19 cellular contexts compared by ENCODE assay signal in genomic region chr15:67537771-67538170, GRCh38. TPM values are rescaled to one million over a fixed set of nuclear protein-coding genes. Genes with fewer than 3 reads are reported as not detected.
DNase-seq lines count a peak whose midpoint lies in the region; ATAC-seq, FAIRE-seq and TF ChIP-seq lines count a peak whose summit lies in the region.
"Had no signal": no experiment of that assay in that cellular context is flagged by ENCODE, and none has a peak within 500 bp of the region (broad histone marks: within the 10 kb centered on the region; RNA-seq: fewer than 3 reads in every experiment).

No MANE protein-coding gene starts in this region.

- peaks cover 2% of the 10 kb centered on the region for H3K36me3 Mint-ChIP-seq in activated CD8-positive, alpha-beta T cell treated with anti-CD3 and anti-CD28 coated beads, Interleukin-2, amount 10 ng/mL, durations not matched to agents 7 days and 5 days (ENCODE audit: low read depth)
- no peaks in the 10 kb centered on the region for H3K36me3 Mint-ChIP-seq in activated CD8-positive, alpha-beta T cell treated with anti-CD3 and anti-CD28 coated beads for 36 hours (ENCODE audit: low read depth)
- no peaks in the 10 kb centered on the region for H3K36me3 Mint-ChIP-seq in memory B cell
- H3K36me3 Mint-ChIP-seq in type B pancreatic cell = no peaks in the 10 kb centered on the region
- no peaks in the 10 kb centered on the region for H3K36me3 Mint-ChIP-seq in Caco-2 (ENCODE audit: insufficient read depth, unreplicated experiment)

- no peak for DNase-seq in activated CD8-positive, alpha-beta T cell treated with anti-CD3 and anti-CD28 coated beads, Interleukin-2, amount 10 ng/mL, durations not matched to agents 7 days and 5 days
- no peak for DNase-seq in activated CD8-positive, alpha-beta T cell treated with anti-CD3 and anti-CD28 coated beads for 36 hours
- DNase-seq in GM12891 (ENCODE audit: insufficient read length, low spot score) = no peak
- DNase-seq in memory B cell (ENCODE audit: low spot score in 2 of 2) = no peak
- no peak for DNase-seq in type B pancreatic cell (ENCODE audit: extremely low spot score, unreplicated experiment)
- no peak for DNase-seq in suprapubic skin (ENCODE audit: low spot score in 2 of 2)
- DNase-seq in Caco-2 = no peak
- DNase-seq: AML-193; CD4-positive, alpha-beta T cell; DMS153; DMS79; GDM1; GOT3; H7 had no signal

- peaks cover 29% of the 10 kb centered on the region for H3K4me1 Mint-ChIP-seq in activated CD8-positive, alpha-beta T cell treated with anti-CD3 and anti-CD28 coated beads, Interleukin-2, amount 10 ng/mL, durations not matched to agents 7 days and 5 days (ENCODE audit: low read depth)
- peaks cover 35% of the 10 kb centered on the region for H3K4me1 Mint-ChIP-seq in activated CD8-positive, alpha-beta T cell treated with anti-CD3 and anti-CD28 coated beads for 36 hours (ENCODE audit: low read depth)
- peaks cover 16% of the 10 kb centered on the region for H3K4me1 Mint-ChIP-seq in memory B cell
- peaks cover 5% of the 10 kb centered on the region for H3K4me1 Mint-ChIP-seq in type B pancreatic cell (ENCODE audit: unreplicated experiment)
- peaks cover 4% of the 10 kb centered on the region for H3K4me1 Mint-ChIP-seq in Caco-2 (ENCODE audit: low read depth, unreplicated experiment)

- POLR2A ChIA-PET in activated CD8-positive, alpha-beta T cell treated with anti-CD3 and anti-CD28 coated beads, Interleukin-2, amount 10 ng/mL, durations not matched to agents 7 days and 5 days (lab: Charles Lee) = interaction anchor here (0.6 kb wide), 1 partner anchor 286 kb away, joined by 3 read pairs; no protein-coding TSS in a partner anchor
- POLR2A ChIA-PET in activated CD8-positive, alpha-beta T cell treated with anti-CD3 and anti-CD28 coated beads for 36 hours (lab: Charles Lee) = no interaction called here
- POLR2A ChIA-PET in Caco-2 (lab: Charles Lee) = interaction anchor here (0.6 kb wide), 1 partner anchor 11 kb away, joined by 5 read pairs; no protein-coding TSS in a partner anchor

- CTCF ChIA-PET in activated CD8-positive, alpha-beta T cell treated with anti-CD3 and anti-CD28 coated beads, Interleukin-2, amount 10 ng/mL, durations not matched to agents 7 days and 5 days (lab: Charles Lee) = no interaction called here
- CTCF ChIA-PET in activated CD8-positive, alpha-beta T cell treated with anti-CD3 and anti-CD28 coated beads for 36 hours (lab: Charles Lee) = interaction anchor here (1.5 kb wide), 1 partner anchor 9 kb away, joined by 7 read pairs; no protein-coding TSS in a partner anchor
- CTCF ChIA-PET in Caco-2 (lab: Charles Lee) = no interaction called here

- intact Hi-C loops in activated CD8-positive, alpha-beta T cell treated with anti-CD3 and anti-CD28 coated beads for 36 hours (cut with micrococcal nuclease) = no loop called here
- intact Hi-C loops in Caco-2 (cut with micrococcal nuclease; ENCODE audit: unreplicated experiment) = no loop called here

- no peak overlapping the region for H3K4me3 Mint-ChIP-seq in activated CD8-positive, alpha-beta T cell treated with anti-CD3 and anti-CD28 coated beads, Interleukin-2, amount 10 ng/mL, durations not matched to agents 7 days and 5 days
- no peak overlapping the region for H3K4me3 Mint-ChIP-seq in activated CD8-positive, alpha-beta T cell treated with anti-CD3 and anti-CD28 coated beads for 36 hours
- H3K4me3 Mint-ChIP-seq in memory B cell = peak overlapping the region; percentile 1
- peak overlapping the region; percentile 51 for H3K4me3 Mint-ChIP-seq in type B pancreatic cell
- H3K4me3 Mint-ChIP-seq in Caco-2 (ENCODE audit: unreplicated experiment) = no peak overlapping the region
- H3K4me3 Mint-ChIP-seq: CD4-positive, alpha-beta T cell had no signal

- FAIRE-seq in GM12891 (lab: Jason Lieb, UNC) = peak; percentile 67
- FAIRE-seq: A549, HTR-8/SVneo had no signal

- no peak overlapping the region for H3K4me3 ChIP-seq in suprapubic skin
- H3K4me3 ChIP-seq in Caco-2 (ENCODE audit: low read depth, low read length) = no peak overlapping the region
- H3K4me3 ChIP-seq: A549 had no signal

- H3K9me3 ChIP-seq in suprapubic skin (no peaks in the 10 kb centered on the region), Caco-2 (no peaks in the 10 kb centered on the region)
- H3K9me3 ChIP-seq: A549 had no signal

- H3K4me1 ChIP-seq in suprapubic skin = peaks cover 3% of the 10 kb centered on the region
- 0 out of 2 replicates have a peak, but pooled peaks cover 4% of the 10 kb centered on the region for H3K4me1 ChIP-seq in Caco-2

- peaks cover 4% of the 10 kb centered on the region for H3K9me3 Mint-ChIP-seq in activated CD8-positive, alpha-beta T cell treated with anti-CD3 and anti-CD28 coated beads, Interleukin-2, amount 10 ng/mL, durations not matched to agents 7 days and 5 days (ENCODE audit: insufficient read depth)
- H3K9me3 Mint-ChIP-seq in activated CD8-positive, alpha-beta T cell treated with anti-CD3 and anti-CD28 coated beads for 36 hours = peaks cover 2% of the 10 kb centered on the region
- H3K9me3 Mint-ChIP-seq in memory B cell = no peaks in the 10 kb centered on the region
- H3K9me3 Mint-ChIP-seq in type B pancreatic cell = no peaks in the 10 kb centered on the region
- H3K9me3 Mint-ChIP-seq in Caco-2 (ENCODE audit: unreplicated experiment) = no peaks in the 10 kb centered on the region
- H3K9me3 Mint-ChIP-seq: CD4-positive, alpha-beta T cell had no signal

- BruUV-seq in Caco-2 (replicated peaks; lab: Mats Ljungman, UMichigan) = no TSS peak

- TF ChIP-seq EP300 in suprapubic skin (IDR thresholded peaks at IDR 0.05) = no peak

- no peaks in the 10 kb centered on the region for H3K27me3 Mint-ChIP-seq in activated CD8-positive, alpha-beta T cell treated with anti-CD3 and anti-CD28 coated beads, Interleukin-2, amount 10 ng/mL, durations not matched to agents 7 days and 5 days (ENCODE audit: low read depth)
- no peaks in the 10 kb centered on the region for H3K27me3 Mint-ChIP-seq in activated CD8-positive, alpha-beta T cell treated with anti-CD3 and anti-CD28 coated beads for 36 hours
- H3K27me3 Mint-ChIP-seq in memory B cell = peaks cover 12% of the 10 kb centered on the region
- no peaks in the 10 kb centered on the region for H3K27me3 Mint-ChIP-seq in type B pancreatic cell
- H3K27me3 Mint-ChIP-seq in Caco-2 (ENCODE audit: insufficient read depth, unreplicated experiment) = no peaks in the 10 kb centered on the region
- H3K27me3 Mint-ChIP-seq: CD4-positive, alpha-beta T cell had no signal

- TF ChIP-seq CTCF in activated CD8-positive, alpha-beta T cell treated with anti-CD3 and anti-CD28 coated beads for 36 hours (IDR thresholded peaks at IDR 0.05) = no peak
- no peak for TF ChIP-seq CTCF in type B pancreatic cell (conservative IDR thresholded peaks at IDR 0.05)
- TF ChIP-seq CTCF in suprapubic skin (IDR thresholded peaks at IDR 0.05) = no peak
- TF ChIP-seq CTCF in Caco-2 (IDR thresholded peaks at IDR 0.05; ENCODE audit: insufficient read depth in 1 of 2, low read depth in 1 of 2, low read length in 1 of 2, severe bottlenecking in 1 of 2, unreplicated experiment in 1 of 2) = no peak

- no peak overlapping the region for H3K27ac ChIP-seq in suprapubic skin
- H3K27ac ChIP-seq: 22Rv1, A549, C4-2B had no signal

- TF ChIP-seq POLR2A in GM12891 (IDR thresholded peaks at IDR 0.05; ENCODE audit: low read depth, low read length) = no peak
- TF ChIP-seq POLR2A in suprapubic skin (IDR thresholded peaks at IDR 0.05) = no peak

- no peaks in the 10 kb centered on the region for H3K27me3 ChIP-seq in suprapubic skin
- H3K27me3 ChIP-seq in Caco-2 (replicated peaks; ENCODE audit: control insufficient read depth, insufficient read depth, low read length) = no peaks in the 10 kb centered on the region

- 98% methylated on average over 1 of the region's 1 CpG for whole genome bisulfite sequencing in suprapubic skin

- H3K36me3 ChIP-seq in suprapubic skin (no peaks in the 10 kb centered on the region), Caco-2 (ENCODE audit: control insufficient read depth, insufficient read depth, low read length) (no peaks in the 10 kb centered on the region)

- peak overlapping the region; percentile 1 for H3K27ac Mint-ChIP-seq in activated CD8-positive, alpha-beta T cell treated with anti-CD3 and anti-CD28 coated beads, Interleukin-2, amount 10 ng/mL, durations not matched to agents 7 days and 5 days
- H3K27ac Mint-ChIP-seq in activated CD8-positive, alpha-beta T cell treated with anti-CD3 and anti-CD28 coated beads for 36 hours = no peak overlapping the region
- no peak overlapping the region for H3K27ac Mint-ChIP-seq in memory B cell
- no peak overlapping the region for H3K27ac Mint-ChIP-seq in type B pancreatic cell
- H3K27ac Mint-ChIP-seq in Caco-2 (ENCODE audit: unreplicated experiment) = no peak overlapping the region

- no peak for ATAC-seq in activated CD8-positive, alpha-beta T cell treated with anti-CD3 and anti-CD28 coated beads, Interleukin-2, amount 10 ng/mL, durations not matched to agents 7 days and 5 days
- no peak for ATAC-seq in activated CD8-positive, alpha-beta T cell treated with anti-CD3 and anti-CD28 coated beads for 36 hours
- ATAC-seq in memory B cell (ENCODE audit: low read depth) = no peak
- ATAC-seq: A549, HCT116 had no signal

TF ChIP-seq in GM12891, 5 proteins besides CTCF, POLR2A, EP300 and RAD21:
- TF ChIP-seq POU2F2 (IDR thresholded peaks at IDR 0.05; ENCODE audit: low read depth, low read length) = no peak
- TF ChIP-seq POLR2AphosphoS5 (IDR thresholded peaks at IDR 0.05; ENCODE audit: low read depth, low read length) = no peak
- TF ChIP-seq PAX5 (IDR thresholded peaks at IDR 0.05; ENCODE audit: insufficient read depth, low read length, severe bottlenecking) = no peak
- no peak for TF ChIP-seq SPI1 (IDR thresholded peaks at IDR 0.05; ENCODE audit: low read depth, low read length)
- no peak for TF ChIP-seq TAF1 (IDR thresholded peaks at IDR 0.05; ENCODE audit: low read depth, low read length)
TF ChIP-seq in GM12891: peak in this region for 0.

RNA-seq across cellular contexts. Expression of gene MAP2K5, which starts 4.7 kb away (rescaled TPM):
- 10 to 100 TPM; 18.3 to 20.9 TPM for total RNA-seq in activated CD8-positive, alpha-beta T cell treated with anti-CD3 and anti-CD28 coated beads, Interleukin-2, amount 10 ng/mL, durations not matched to agents 7 days and 5 days
- 10 to 100 TPM; 19.0 to 21.1 TPM for total RNA-seq in activated CD8-positive, alpha-beta T cell treated with anti-CD3 and anti-CD28 coated beads for 36 hours
- 9.3 TPM for polyA plus RNA-seq in GM12891 (2012; ENCODE audit: low read depth, missing spikeins)
- 13.3 and 21.8 TPM in 2 replicates for total RNA-seq in type B pancreatic cell (ENCODE audit: low replicate concordance)
- 10 to 100 TPM in 2 of 4 donors, 1 to 10 TPM in 2; 9.5 to 18.5 (median 10.2) TPM for total RNA-seq in suprapubic skin
- 12.2 and 14.0 TPM in 2 replicates for total RNA-seq in Caco-2 (2022)

RNA-seq across cellular contexts. Expression of gene C15orf61, which starts 16.8 kb away (rescaled TPM):
- 1 to 10 TPM; 5.4 to 5.7 TPM for total RNA-seq in activated CD8-positive, alpha-beta T cell treated with anti-CD3 and anti-CD28 coated beads, Interleukin-2, amount 10 ng/mL, durations not matched to agents 7 days and 5 days
- 1 to 10 TPM; 7.5 to 7.8 TPM for total RNA-seq in activated CD8-positive, alpha-beta T cell treated with anti-CD3 and anti-CD28 coated beads for 36 hours
- 2.3 TPM for polyA plus RNA-seq in GM12891 (2012; ENCODE audit: low read depth, missing spikeins)
- total RNA-seq in type B pancreatic cell (ENCODE audit: low replicate concordance) (6.7 and 8.4 TPM in 2 replicates), suprapubic skin (10 to 100 TPM; 12.8 to 23.6 (median 16.8) TPM), Caco-2 (2022) (6.0 and 10.5 TPM in 2 replicates)

Comparison
In these comparisons a context has a peak if more than half of its experiments do, and no peak if none do; other contexts are left out.
1. H3K4me3 Mint-ChIP-seq: peak in memory B cell (single experiment) and type B pancreatic cell (single experiment); none in activated CD8-positive, alpha-beta T cell treated with anti-CD3 and anti-CD28 coated beads, Interleukin-2, amount 10 ng/mL, durations not matched to agents 7 days and 5 days (single experiment), activated CD8-positive, alpha-beta T cell treated with anti-CD3 and anti-CD28 coated beads for 36 hours (single experiment) and Caco-2 (single experiment).